In genomic region chr3:8739757-8740508, GRCh38 we compare ENCODE assay signal across 12 cellular contexts. TPM values are rescaled to one million over a fixed set of nuclear protein-coding genes. Genes with fewer than 3 reads are reported as not detected.
DNase-seq lines count a peak whose midpoint lies in the region; ATAC-seq and TF ChIP-seq lines count a peak whose summit lies in the region.
"Had no signal": no experiment of that assay in that cellular context is flagged by ENCODE, and none has a peak within 500 bp of the region (broad histone marks: within the 10 kb centered on the region; RNA-seq: fewer than 3 reads in every experiment).

No MANE protein-coding gene starts in this region.

- no peaks in the 10 kb centered on the region for H3K9me3 ChIP-seq in SJSA1 (replicated peaks)
- no peaks in the 10 kb centered on the region for H3K9me3 ChIP-seq in upper lobe of left lung

- no peak overlapping the region for H3K4me3 ChIP-seq in SJSA1
- no peak overlapping the region for H3K4me3 ChIP-seq in upper lobe of left lung

- TF ChIP-seq POLR2A in upper lobe of left lung (IDR thresholded peaks at IDR 0.05): no peak

- H3K27ac ChIP-seq in SJSA1: peak overlapping the region; percentile 59
- H3K27ac ChIP-seq in upper lobe of left lung: no peak overlapping the region

- DNase-seq in AG20443 (ENCODE audit: low spot score) (peak; percentile 72), SJSA1 (ENCODE audit: low read depth in 1 of 2, low spot score in 2 of 2) (peak; percentile 74 to 81), hepatic stellate cell (ENCODE audit: low spot score) (peak; percentile 66), upper lobe of left lung (no peak), NCI-H2171 treated with DMSO at 0.1 percent for 48 hours (lab: John Stamatoyannopoulos, UW) (no peak), NCI-H2081 (lab: John Stamatoyannopoulos, UW) (no peak), NOMO-1 treated with DMSO at 0.1 percent for 48 hours (lab: John Stamatoyannopoulos, UW; ENCODE audit: unreplicated experiment) (no peak)
- DNase-seq: H7, MV-4-11, T-helper 17 cell had no signal

- H3K27me3 ChIP-seq in SJSA1 (replicated peaks) (no peaks in the 10 kb centered on the region), upper lobe of left lung (no peaks in the 10 kb centered on the region)

- TF ChIP-seq CTCF in upper lobe of left lung (IDR thresholded peaks at IDR 0.05): no peak

- peak; percentile 65 for ATAC-seq in GM21619 (IDR thresholded peaks at IDR 0.05; ENCODE audit: unreplicated experiment)
- ATAC-seq in upper lobe of left lung (ENCODE audit: low FRiP score in 2 of 2): no peak
- ATAC-seq: T-helper 17 cell had no signal

- no peak for TF ChIP-seq EP300 in upper lobe of left lung (IDR thresholded peaks at IDR 0.05)

- H3K4me1 ChIP-seq in SJSA1 (replicated peaks) (peaks cover 42% of the 10 kb centered on the region), upper lobe of left lung (no peaks in the 10 kb centered on the region)

- WGBS in upper lobe of left lung, 2 donors: 84 to 88% methylated on average over 5 of the region's 5 CpGs

- H3K36me3 ChIP-seq in SJSA1: no peaks in the 10 kb centered on the region
- no peaks in the 10 kb centered on the region for H3K36me3 ChIP-seq in upper lobe of left lung

RNA-seq across cellular contexts. Expression of gene CAV3, which starts 6.3 kb away (rescaled TPM):
- total RNA-seq in SJSA1 (2014; rRNA removed; shearing (Covaris generic)): not detected in 2 replicates
- total RNA-seq in upper lobe of left lung: 1 to 10 TPM in 2 of 6 donors, under 1 TPM in 2, not detected in 2; 0.17 to 1.1 (median 0.73) TPM
- total RNA-seq: H7, progenitor cell of endocrine pancreas, T-helper 17 cell had no signal

RNA-seq across cellular contexts. Expression of gene OXTR, which starts 29.5 kb away (rescaled TPM):
- 4.4 and 5.3 TPM in 2 replicates for total RNA-seq in SJSA1 (2014; rRNA removed; shearing (Covaris generic))
- 10 to 100 TPM in 1 of 6 donors, under 1 TPM in 3, not detected in 2; 0.15 to 11.5 (median 0.45) TPM for total RNA-seq in upper lobe of left lung

Comparison
In these comparisons a context has a peak if more than half of its experiments do, and no peak if none do; other contexts are left out.
1. DNase-seq: peak in AG20443 (single experiment), SJSA1 (2 of 2) and hepatic stellate cell (single experiment); none in upper lobe of left lung (0 of 2), NCI-H2171 treated with DMSO at 0.1 percent for 48 hours (single experiment), NCI-H2081 (0 of 2) and NOMO-1 treated with DMSO at 0.1 percent for 48 hours (single experiment).